In genomic region chr4:184805462-184806245, GRCh38 we compare ENCODE assay signal across 8 cellular contexts. TPM values are rescaled to one million over a fixed set of nuclear protein-coding genes. Genes with fewer than 3 reads are reported as not detected.
DNase-seq lines count a peak whose midpoint lies in the region; ATAC-seq and TF ChIP-seq lines count a peak whose summit lies in the region.

No MANE protein-coding gene starts in this region.

- no peak overlapping the region for H3K4me2 ChIP-seq in GM23248 (ENCODE audit: unreplicated experiment)

- ATAC-seq in GM18502 (IDR thresholded peaks at IDR 0.05; ENCODE audit: poor library complexity, unreplicated experiment) (peak; percentile 72), HG02763 (IDR thresholded peaks at IDR 0.05; ENCODE audit: unreplicated experiment) (peak; percentile 56)

- H3K4me3 ChIP-seq in left ventricle myocardium inferior (peak overlapping the region; percentile 63), GM23248 (no peak overlapping the region)

- POLR2A ChIA-PET in RWPE1 (lab: Yijun Ruan, JAX; ENCODE audit: low non-redundant PET), result no interaction called here

- TF ChIP-seq CTCF in RWPE1 (conservative IDR thresholded peaks at IDR 0.05; ENCODE audit: low read depth), result no peak
- peak; percentile 16 for TF ChIP-seq CTCF in left ventricle myocardium inferior (IDR thresholded peaks at IDR 0.05; ENCODE audit: borderline replicate concordance)

- H3K9me3 ChIP-seq in left ventricle myocardium inferior (replicated peaks), result no peaks in the 10 kb centered on the region
- H3K9me3 ChIP-seq in GM23248 (ENCODE audit: low read depth), result no peaks in the 10 kb centered on the region

- in situ Hi-C loops in GM23248 (cut with MboI), result no loop called here

- CTCF ChIA-PET in RWPE1 (lab: Yijun Ruan, JAX), result interaction anchor here (0.6 kb wide), 2 partner anchors 205 to 361 kb away, joined by 3 to 5 read pairs; no protein-coding TSS in a partner anchor

- intact Hi-C loops in left ventricle myocardium inferior (cut with micrococcal nuclease), result no loop called here

- H3K4me1 ChIP-seq in left ventricle myocardium inferior (peaks cover 84% of the 10 kb centered on the region), GM23248 (ENCODE audit: insufficient read depth) (peaks cover 24% of the 10 kb centered on the region)

- H3K27ac ChIP-seq in RWPE1 (peak overlapping the region; percentile 61), left ventricle myocardium inferior (replicated peaks) (peak overlapping the region; percentile 95), substantia nigra (ENCODE audit: low read depth, low read length, poor library complexity, severe bottlenecking) (peak overlapping the region; percentile 79), GM23248 (no peak overlapping the region)

- peaks cover 28% of the 10 kb centered on the region for H3K36me3 ChIP-seq in left ventricle myocardium inferior
- no peaks in the 10 kb centered on the region for H3K36me3 ChIP-seq in GM23248 (ENCODE audit: low read depth)

- H4K20me1 ChIP-seq in GM23248 (ENCODE audit: insufficient read depth), result 0 out of 2 replicates have a peak, but pooled peaks cover 6% of the 10 kb centered on the region

- no peaks in the 10 kb centered on the region for H3K27me3 ChIP-seq in left ventricle myocardium inferior (ENCODE audit: low read depth)
- H3K27me3 ChIP-seq in GM23248 (replicated peaks; ENCODE audit: insufficient read depth), result no peaks in the 10 kb centered on the region

- H3K9ac ChIP-seq in GM23248, result no peak overlapping the region

- H3F3A ChIP-seq in GM23248 (ENCODE audit: insufficient read depth), result peaks cover 8% of the 10 kb centered on the region; the same call in 1 of the 2 replicates

- no peak for DNase-seq in RWPE1 (ENCODE audit: low spot score)
- peak; percentile 84 for DNase-seq in left ventricle myocardium inferior
- DNase-seq in substantia nigra (lab: John Stamatoyannopoulos, UW), result peak; percentile 17 to 89 (median 62)
- no peak for DNase-seq in NCI-H1930 (lab: John Stamatoyannopoulos, UW)
- no peak for DNase-seq in GM23248
- no peak for DNase-seq in NK-92 (lab: John Stamatoyannopoulos, UW; ENCODE audit: unreplicated experiment)

- H3K9me2 ChIP-seq in GM23248 (ENCODE audit: insufficient read depth), result no peaks in the 10 kb centered on the region

- no peak overlapping the region for H2AFZ ChIP-seq in GM23248

- peaks cover 4% of the 10 kb centered on the region for H3K79me2 ChIP-seq in GM23248 (ENCODE audit: insufficient read depth)

- 76 to 80% methylated on average over 12 of the region's 12 CpGs for WGBS in GM23248 (ENCODE audit: low coverage in 1 of 2, low lambda C conversion rate in 2 of 2, missing lambda C conversion rate in 2 of 2), 2 experiments

RNA-seq across cellular contexts. Expression of gene ACSL1, which starts 20.1 kb away (rescaled TPM):
- 316 TPM for total RNA-seq in left ventricle myocardium inferior
- total RNA-seq in GM23248 (2014; rRNA removed; shearing (Covaris generic)), result 16.8 and 22.6 TPM in 2 replicates
- polyA plus RNA-seq in GM23248 (2016; fragmentation: Nextera tagmentation; extraction: Ambion mirVana), result 15.4 and 17.3 TPM in 2 replicates

Comparison
In these comparisons a context has a peak if more than half of its experiments do, and no peak if none do; other contexts are left out.
1. DNase-seq: peak in left ventricle myocardium inferior (single experiment) and substantia nigra (49 of 49); none in RWPE1 (single experiment), NCI-H1930 (0 of 2), GM23248 (single experiment) and NK-92 (single experiment).
2. RNA of gene ACSL1, which starts 20.1 kb away (total RNA-seq): 316 TPM in left ventricle myocardium inferior (single experiment); 16.8 to 22.6 TPM in GM23248; every median in the first group is over 10 times any median in the second.